ENCODE assay signal across 11 cellular contexts in genomic region chr1:39086386-39087108, GRCh38.
DNase-seq lines count a peak whose midpoint lies in the region; ATAC-seq and TF ChIP-seq lines count a peak whose summit lies in the region.
"Had no signal": no experiment of that assay in that cellular context is flagged by ENCODE, and none has a peak within 500 bp of the region (broad histone marks: within the 10 kb centered on the region; RNA-seq: fewer than 3 reads in every experiment).

No MANE protein-coding gene starts in this region.

- H3K9me3 ChIP-seq in mesodermal cell (ENCODE audit: control insufficient read depth, low read length): no peaks in the 10 kb centered on the region

- no peaks in the 10 kb centered on the region for H3K36me3 ChIP-seq in H7 (replicated peaks; ENCODE audit: control insufficient read depth, insufficient read depth, low read length)
- H3K36me3 ChIP-seq in mesodermal cell (ENCODE audit: control insufficient read depth, insufficient read depth, low read length): no peaks in the 10 kb centered on the region

- no peak for TF ChIP-seq CTCF in brain (conservative IDR thresholded peaks at IDR 0.05)

- 84 to 86% methylated on average over 7 to 8 of the region's 8 CpGs for WGBS in mesodermal cell (ENCODE audit: insufficient coverage in 2 of 2), 2 experiments

- peaks cover 8% of the 10 kb centered on the region for H3K27me3 Mint-ChIP-seq in brain

- H3K4me1 Mint-ChIP-seq in brain: peaks cover 84% of the 10 kb centered on the region

- H3K27ac ChIP-seq in mesodermal cell (ENCODE audit: low read depth, low read length, severe bottlenecking): peak overlapping the region; percentile 10

- H3K4me3 Mint-ChIP-seq in brain: peak overlapping the region in 3 of 5 experiments; percentile 24 to 60 (median 42)

- no peaks in the 10 kb centered on the region for H3K9me3 Mint-ChIP-seq in brain

- ATAC-seq in GM21423 (IDR thresholded peaks at IDR 0.05; ENCODE audit: unreplicated experiment): no peak
- ATAC-seq: Panc1 had no signal

- H3K4me1 ChIP-seq in mesodermal cell (ENCODE audit: control insufficient read depth, insufficient read depth, low read length, poor library complexity, severe bottlenecking): peaks cover 11% of the 10 kb centered on the region

- no peak overlapping the region for H3K4me3 ChIP-seq in H7 (ENCODE audit: insufficient read depth, low read depth, low read length)
- no peak overlapping the region for H3K4me3 ChIP-seq in mesodermal cell (ENCODE audit: extremely low read depth, insufficient read depth, low read length, poor library complexity, severe bottlenecking)

- peaks cover 36% of the 10 kb centered on the region for H3K36me3 Mint-ChIP-seq in brain

- peaks cover 24% of the 10 kb centered on the region for H3K27me3 ChIP-seq in H7 (ENCODE audit: control insufficient read depth, insufficient read depth, low read length)

- DNase-seq in H7: peak; percentile 10
- DNase-seq in superior temporal gyrus (ENCODE audit: extremely low spot score): peak; percentile 25
- no peak for DNase-seq in D341Med (ENCODE audit: low spot score)
- DNase-seq in activated naive CD4-positive, alpha-beta T cell (lab: John Stamatoyannopoulos, UW): no peak
- DNase-seq: activated T-cell treated with anti-CD3 and anti-CD28 coated beads, Interleukin-2, amount 50 U/mL, for 48 hours; cerebellar nuclear complex; stimulated activated CD4-positive, alpha-beta T cell treated with anti-CD3 and anti-CD28 coated beads, Interleukin-12 subunit alpha, Interleukin-12 subunit beta, amount 100 ng/mL, for 4 hours had no signal

- H3K27ac Mint-ChIP-seq in brain: peak overlapping the region; percentile 27 to 94 (median 90)

Comparison
In these comparisons a context has a peak if more than half of its experiments do, and no peak if none do; other contexts are left out.
1. DNase-seq: peak in H7 (single experiment) and superior temporal gyrus (single experiment); none in D341Med (single experiment) and activated naive CD4-positive, alpha-beta T cell (0 of 4).